In genomic region chr19:19418548-19419260, GRCh38 we compare ENCODE assay signal across 12 cellular contexts. TPM values are rescaled to one million over a fixed set of nuclear protein-coding genes. Genes with fewer than 3 reads are reported as not detected.
DNase-seq lines count a peak whose midpoint lies in the region; ATAC-seq and TF ChIP-seq lines count a peak whose summit lies in the region.
"Had no signal": no experiment of that assay in that cellular context is flagged by ENCODE, and none has a peak within 500 bp of the region (broad histone marks: within the 10 kb centered on the region; RNA-seq: fewer than 3 reads in every experiment).

No MANE protein-coding gene starts in this region.

- no peaks in the 10 kb centered on the region for H3K9me3 Mint-ChIP-seq in activated CD4-positive, alpha-beta T cell treated with anti-CD3 and anti-CD28 coated beads, Interleukin-2, amount 10 ng/mL, durations not matched to agents 7 days and 5 days
- H3K9me3 Mint-ChIP-seq in dendritic cell treated with granulocyte-macrophage colony-stimulating factor and Interleukin-4, amounts not matched to agents 40 ng/mL and 50 ng/mL, for 4 days: no peaks in the 10 kb centered on the region
- no peaks in the 10 kb centered on the region for H3K9me3 Mint-ChIP-seq in stimulated activated effector memory CD8-positive, alpha-beta T cell treated with anti-CD3 and anti-CD28 coated beads, Interleukin-12 subunit alpha, Interleukin-12 subunit beta, amount 100 ng/mL, for 72 hours

- no peaks in the 10 kb centered on the region for H3K36me3 ChIP-seq in RWPE2 (ENCODE audit: low read depth)
- H3K36me3 ChIP-seq: gastrocnemius medialis had no signal

- no peak overlapping the region for H3K4me3 ChIP-seq in RWPE2 (ENCODE audit: severe bottlenecking)
- H3K4me3 ChIP-seq: gastrocnemius medialis had no signal

- no peak overlapping the region for H3K4me3 Mint-ChIP-seq in activated CD4-positive, alpha-beta T cell treated with anti-CD3 and anti-CD28 coated beads, Interleukin-2, amount 10 ng/mL, durations not matched to agents 7 days and 5 days
- no peak overlapping the region for H3K4me3 Mint-ChIP-seq in dendritic cell treated with granulocyte-macrophage colony-stimulating factor and Interleukin-4, amounts not matched to agents 40 ng/mL and 50 ng/mL, for 4 days
- H3K4me3 Mint-ChIP-seq in stimulated activated effector memory CD8-positive, alpha-beta T cell treated with anti-CD3 and anti-CD28 coated beads, Interleukin-12 subunit alpha, Interleukin-12 subunit beta, amount 100 ng/mL, for 72 hours: peak overlapping the region; percentile 33

- DNase-seq in activated CD4-positive, alpha-beta T cell treated with anti-CD3 and anti-CD28 coated beads, Interleukin-2, amount 10 ng/mL, durations not matched to agents 7 days and 5 days: no peak
- no peak for DNase-seq in activated CD4-positive, alpha-beta T cell treated with anti-CD3 and anti-CD28 coated beads for 4 hours
- DNase-seq in RWPE2 (ENCODE audit: low spot score) (no peak), NCI-H1436 (lab: John Stamatoyannopoulos, UW) (no peak)
- no peak for DNase-seq in stimulated activated effector memory CD8-positive, alpha-beta T cell treated with anti-CD3 and anti-CD28 coated beads, Interleukin-12 subunit alpha, Interleukin-12 subunit beta, amount 100 ng/mL, for 72 hours (ENCODE audit: low spot score in 2 of 2)
- DNase-seq: ACHN, gastrocnemius medialis, left colon, NCI-H510A had no signal

- 0 out of 3 replicates have a peak, but pooled peaks have one; percentile 25 for ATAC-seq in RWPE2 (ENCODE audit: low read depth)
- ATAC-seq in stimulated activated effector memory CD8-positive, alpha-beta T cell treated with anti-CD3 and anti-CD28 coated beads, Interleukin-12 subunit alpha, Interleukin-12 subunit beta, amount 100 ng/mL, for 72 hours: no peak
- no peak for ATAC-seq in GM18520 (IDR thresholded peaks at IDR 0.05; ENCODE audit: unreplicated experiment)
- ATAC-seq in HG03135 (IDR thresholded peaks at IDR 0.05; ENCODE audit: unreplicated experiment): no peak
- ATAC-seq: gastrocnemius medialis, left colon had no signal

- H3K36me3 Mint-ChIP-seq in activated CD4-positive, alpha-beta T cell treated with anti-CD3 and anti-CD28 coated beads, Interleukin-2, amount 10 ng/mL, durations not matched to agents 7 days and 5 days (ENCODE audit: low read depth): peaks cover 24% of the 10 kb centered on the region
- peaks cover 30% of the 10 kb centered on the region for H3K36me3 Mint-ChIP-seq in dendritic cell treated with granulocyte-macrophage colony-stimulating factor and Interleukin-4, amounts not matched to agents 40 ng/mL and 50 ng/mL, for 4 days (ENCODE audit: low read depth)
- H3K36me3 Mint-ChIP-seq in stimulated activated effector memory CD8-positive, alpha-beta T cell treated with anti-CD3 and anti-CD28 coated beads, Interleukin-12 subunit alpha, Interleukin-12 subunit beta, amount 100 ng/mL, for 72 hours: peaks cover 43% of the 10 kb centered on the region

- intact Hi-C loops in dendritic cell treated with granulocyte-macrophage colony-stimulating factor and Interleukin-4, amounts not matched to agents 40 ng/mL and 50 ng/mL, for 4 days (cut with micrococcal nuclease): no loop called here

- POLR2A ChIA-PET in activated CD4-positive, alpha-beta T cell treated with anti-CD3 and anti-CD28 coated beads, Interleukin-2, amount 10 ng/mL, durations not matched to agents 7 days and 5 days (lab: Charles Lee): no interaction called here

- peaks cover 50% of the 10 kb centered on the region for H3K4me1 Mint-ChIP-seq in activated CD4-positive, alpha-beta T cell treated with anti-CD3 and anti-CD28 coated beads, Interleukin-2, amount 10 ng/mL, durations not matched to agents 7 days and 5 days
- H3K4me1 Mint-ChIP-seq in dendritic cell treated with granulocyte-macrophage colony-stimulating factor and Interleukin-4, amounts not matched to agents 40 ng/mL and 50 ng/mL, for 4 days (ENCODE audit: low read depth): peaks cover 66% of the 10 kb centered on the region
- peaks cover 77% of the 10 kb centered on the region for H3K4me1 Mint-ChIP-seq in stimulated activated effector memory CD8-positive, alpha-beta T cell treated with anti-CD3 and anti-CD28 coated beads, Interleukin-12 subunit alpha, Interleukin-12 subunit beta, amount 100 ng/mL, for 72 hours

- CTCF ChIA-PET in activated CD4-positive, alpha-beta T cell treated with anti-CD3 and anti-CD28 coated beads, Interleukin-2, amount 10 ng/mL, durations not matched to agents 7 days and 5 days (lab: Charles Lee): interaction anchor here (1.0 to 1.3 kb wide), 2 partner anchors 21 kb away, joined by 3 to 4 read pairs; no protein-coding TSS in a partner anchor

- no peaks in the 10 kb centered on the region for H3K4me1 ChIP-seq in RWPE2 (ENCODE audit: insufficient read depth, poor library complexity, severe bottlenecking)

- no peaks in the 10 kb centered on the region for H3K9me3 ChIP-seq in RWPE2 (ENCODE audit: severe bottlenecking)
- H3K9me3 ChIP-seq: gastrocnemius medialis had no signal

- TF ChIP-seq CTCF in RWPE2 (IDR thresholded peaks at IDR 0.05; ENCODE audit: poor library complexity, severe bottlenecking): no peak

- no peak overlapping the region for H3K27ac ChIP-seq in RWPE2 (ENCODE audit: poor library complexity, severe bottlenecking)
- H3K27ac ChIP-seq: gastrocnemius medialis had no signal

- peak overlapping the region; percentile 54 for H3K27ac Mint-ChIP-seq in activated CD4-positive, alpha-beta T cell treated with anti-CD3 and anti-CD28 coated beads, Interleukin-2, amount 10 ng/mL, durations not matched to agents 7 days and 5 days
- peak overlapping the region; percentile 56 for H3K27ac Mint-ChIP-seq in dendritic cell treated with granulocyte-macrophage colony-stimulating factor and Interleukin-4, amounts not matched to agents 40 ng/mL and 50 ng/mL, for 4 days
- H3K27ac Mint-ChIP-seq in stimulated activated effector memory CD8-positive, alpha-beta T cell treated with anti-CD3 and anti-CD28 coated beads, Interleukin-12 subunit alpha, Interleukin-12 subunit beta, amount 100 ng/mL, for 72 hours: peak overlapping the region; percentile 70

- H3K27me3 Mint-ChIP-seq in activated CD4-positive, alpha-beta T cell treated with anti-CD3 and anti-CD28 coated beads, Interleukin-2, amount 10 ng/mL, durations not matched to agents 7 days and 5 days: no peaks in the 10 kb centered on the region
- no peaks in the 10 kb centered on the region for H3K27me3 Mint-ChIP-seq in dendritic cell treated with granulocyte-macrophage colony-stimulating factor and Interleukin-4, amounts not matched to agents 40 ng/mL and 50 ng/mL, for 4 days

- H3K27me3 ChIP-seq in RWPE2 (ENCODE audit: insufficient read depth, poor library complexity, severe bottlenecking): no peaks in the 10 kb centered on the region
- H3K27me3 ChIP-seq: gastrocnemius medialis had no signal

RNA-seq across cellular contexts. Expression of gene GATAD2A, which starts 13.2 kb away (rescaled TPM):
- total RNA-seq in activated CD4-positive, alpha-beta T cell treated with anti-CD3 and anti-CD28 coated beads, Interleukin-2, amount 10 ng/mL, durations not matched to agents 7 days and 5 days: 100 to 1,000 TPM; 122 to 135 TPM
